ENCODE assay signal across 27 cellular contexts in the genomic region with DNA sequence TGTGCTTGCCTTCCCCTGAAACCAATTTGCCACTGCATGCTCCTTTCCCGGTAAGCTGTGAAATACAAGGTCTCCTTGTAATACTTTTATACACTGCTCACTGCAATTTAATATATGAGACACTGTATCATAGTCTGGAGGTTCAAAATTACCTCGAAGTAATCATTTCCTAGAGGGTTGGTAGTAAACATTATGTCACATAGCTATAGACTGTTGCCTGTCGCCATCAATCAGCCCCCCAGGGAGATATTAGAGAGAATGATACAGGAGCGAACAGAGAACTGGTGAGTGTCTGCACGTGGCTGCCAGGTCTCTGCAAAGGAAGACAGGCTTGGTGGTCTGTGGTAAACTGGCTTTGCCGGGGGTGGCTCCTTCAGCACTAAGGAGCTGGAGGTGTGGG.
DNase-seq lines count a peak whose midpoint lies in the region; TF ChIP-seq lines count a peak whose summit lies in the region.
"Had no signal": no experiment of that assay in that cellular context is flagged by ENCODE, and none has a peak within 500 bp of the region (broad histone marks: within the 10 kb centered on the region; RNA-seq: fewer than 3 reads in every experiment).

No MANE protein-coding gene starts in this region.

- no peaks in the 10 kb centered on the region for H3F3A ChIP-seq in neural cell (ENCODE audit: insufficient read depth, low read length, poor library complexity, severe bottlenecking)

- H3K4me2 ChIP-seq in neural cell (ENCODE audit: low read length) = no peak overlapping the region
- H3K4me2 ChIP-seq: A549; BLaER1; BLaER1 treated with 17β-estradiol and CSF1 and Interleukin-3, amounts not matched to agents 10 nM and 100 nM had no signal

- no peak overlapping the region for H3K4me3 ChIP-seq in neural cell (ENCODE audit: low read length)
- H3K4me3 ChIP-seq: A549; BLaER1; BLaER1 treated with 17β-estradiol and CSF1 and Interleukin-3, amounts not matched to agents 10 nM and 100 nM had no signal

- TF ChIP-seq CTCF in neural cell (IDR thresholded peaks at IDR 0.05; ENCODE audit: poor library complexity, severe bottlenecking) = no peak

- H3K27me3 ChIP-seq in neural cell (ENCODE audit: insufficient read depth, low read depth, low read length) = no peaks in the 10 kb centered on the region
- H3K27me3 ChIP-seq: BLaER1; BLaER1 treated with 17β-estradiol and CSF1 and Interleukin-3, amounts not matched to agents 10 nM and 100 nM had no signal

- TF ChIP-seq RAD21 in neural cell (conservative IDR thresholded peaks at IDR 0.05) = no peak

- H3K9me2 ChIP-seq in neural cell (ENCODE audit: insufficient read depth, low read length) = no peaks in the 10 kb centered on the region

- H2AFZ ChIP-seq in neural cell (ENCODE audit: low read depth, low read length) = no peak overlapping the region

- H3K9me3 ChIP-seq in neural cell (ENCODE audit: low read length) = no peaks in the 10 kb centered on the region
- H3K9me3 ChIP-seq: A549, BE2C, BLaER1, Caco-2 had no signal

- no peak overlapping the region for H3K9ac ChIP-seq in neural cell (ENCODE audit: low read length)
- H3K9ac ChIP-seq: BLaER1; BLaER1 treated with 17β-estradiol and CSF1 and Interleukin-3, amounts not matched to agents 10 nM and 100 nM had no signal

- no peaks in the 10 kb centered on the region for H3K36me3 ChIP-seq in neural cell (ENCODE audit: insufficient read depth, low read length)
- H3K36me3 ChIP-seq: BE2C; BLaER1; BLaER1 treated with 17β-estradiol and CSF1 and Interleukin-3, amounts not matched to agents 10 nM and 100 nM had no signal

- TF ChIP-seq EP300 in neural cell (conservative IDR thresholded peaks at IDR 0.05; ENCODE audit: poor library complexity, severe bottlenecking) = no peak

- H4K20me1 ChIP-seq in neural cell (ENCODE audit: insufficient read depth) = no peaks in the 10 kb centered on the region
- H4K20me1 ChIP-seq: BLaER1; BLaER1 treated with 17β-estradiol and CSF1 and Interleukin-3, amounts not matched to agents 10 nM and 100 nM had no signal

- H3K27ac ChIP-seq in neural cell (ENCODE audit: low read length) = no peak overlapping the region
- H3K27ac ChIP-seq: 22Rv1; A549; BLaER1; BLaER1 treated with 17β-estradiol and CSF1 and Interleukin-3, amounts not matched to agents 10 nM and 100 nM; C4-2B had no signal

- H3K79me2 ChIP-seq in neural cell (replicated peaks; ENCODE audit: insufficient read depth, low read length) = no peaks in the 10 kb centered on the region

- no peak for DNase-seq in HT-29 (ENCODE audit: low spot score)
- DNase-seq: 8988T; ACHN; AML-193; BE2C; C1 segment of cervical spinal cord; Caco-2; Calu3; CD4-positive, alpha-beta memory T cell; CD4-positive, alpha-beta T cell; CD4-positive, CD25-positive, alpha-beta regulatory T cell; CD8-positive, alpha-beta memory T cell; CD8-positive, alpha-beta T cell; COR-L47; DMS 273 treated with DMSO at 0.1 percent for 48 hours; DMS153; DMS53; DMS79; DMS79 treated with DMSO at 0.1 percent for 48 hours; DND-41; EL had no signal

TF ChIP-seq in neural cell, 6 proteins besides CTCF, POLR2A, EP300 and RAD21:
- TF ChIP-seq SMC3 (conservative IDR thresholded peaks at IDR 0.05; ENCODE audit: poor library complexity) = no peak
- no peak for TF ChIP-seq TAF1 (IDR thresholded peaks at IDR 0.05; ENCODE audit: low read depth)
- TF ChIP-seq POLR2AphosphoS5 (IDR thresholded peaks at IDR 0.05) = peak; percentile 94
- TF ChIP-seq MXI1 (conservative IDR thresholded peaks at IDR 0.05; ENCODE audit: poor library complexity, severe bottlenecking) = no peak
- no peak for TF ChIP-seq EZH2 (IDR thresholded peaks at IDR 0.05; ENCODE audit: borderline replicate concordance, insufficient read depth, low read length, poor library complexity, severe bottlenecking)
- TF ChIP-seq, protein P1, sequence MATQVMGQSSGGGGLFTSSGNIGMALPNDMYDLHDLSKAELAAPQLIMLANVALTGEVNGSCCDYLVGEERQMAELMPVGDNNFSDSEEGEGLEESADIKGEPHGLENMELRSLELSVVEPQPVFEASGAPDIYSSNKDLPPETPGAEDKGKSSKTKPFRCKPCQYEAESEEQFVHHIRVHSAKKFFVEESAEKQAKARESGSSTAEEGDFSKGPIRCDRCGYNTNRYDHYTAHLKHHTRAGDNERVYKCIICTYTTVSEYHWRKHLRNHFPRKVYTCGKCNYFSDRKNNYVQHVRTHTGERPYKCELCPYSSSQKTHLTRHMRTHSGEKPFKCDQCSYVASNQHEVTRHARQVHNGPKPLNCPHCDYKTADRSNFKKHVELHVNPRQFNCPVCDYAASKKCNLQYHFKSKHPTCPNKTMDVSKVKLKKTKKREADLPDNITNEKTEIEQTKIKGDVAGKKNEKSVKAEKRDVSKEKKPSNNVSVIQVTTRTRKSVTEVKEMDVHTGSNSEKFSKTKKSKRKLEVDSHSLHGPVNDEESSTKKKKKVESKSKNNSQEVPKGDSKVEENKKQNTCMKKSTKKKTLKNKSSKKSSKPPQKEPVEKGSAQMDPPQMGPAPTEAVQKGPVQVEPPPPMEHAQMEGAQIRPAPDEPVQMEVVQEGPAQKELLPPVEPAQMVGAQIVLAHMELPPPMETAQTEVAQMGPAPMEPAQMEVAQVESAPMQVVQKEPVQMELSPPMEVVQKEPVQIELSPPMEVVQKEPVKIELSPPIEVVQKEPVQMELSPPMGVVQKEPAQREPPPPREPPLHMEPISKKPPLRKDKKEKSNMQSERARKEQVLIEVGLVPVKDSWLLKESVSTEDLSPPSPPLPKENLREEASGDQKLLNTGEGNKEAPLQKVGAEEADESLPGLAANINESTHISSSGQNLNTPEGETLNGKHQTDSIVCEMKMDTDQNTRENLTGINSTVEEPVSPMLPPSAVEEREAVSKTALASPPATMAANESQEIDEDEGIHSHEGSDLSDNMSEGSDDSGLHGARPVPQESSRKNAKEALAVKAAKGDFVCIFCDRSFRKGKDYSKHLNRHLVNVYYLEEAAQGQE (IDR thresholded peaks at IDR 0.05; ENCODE audit: borderline replicate concordance) = no peak
